In the genomic region with DNA sequence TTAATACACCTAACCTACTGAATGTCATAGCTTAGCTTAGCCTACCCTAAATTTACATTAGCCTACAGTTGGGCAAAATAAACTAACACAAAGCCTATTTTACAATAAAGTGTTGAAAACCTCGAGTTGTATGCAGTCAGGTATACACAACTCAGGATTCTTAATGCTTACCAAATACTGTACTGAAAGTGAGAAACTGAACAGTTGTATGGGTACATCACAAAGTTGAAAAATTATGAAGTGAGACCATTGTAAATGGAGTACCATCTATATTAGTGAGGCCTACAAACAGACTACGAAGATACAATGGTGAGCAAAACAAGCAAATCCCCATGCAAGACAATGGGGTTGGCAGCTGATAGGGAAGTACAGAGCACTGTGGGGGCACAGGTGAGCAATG, we compare ENCODE assay signal across 12 cellular contexts.
DNase-seq lines count a peak whose midpoint lies in the region; ATAC-seq lines count a peak whose summit lies in the region.
"Had no signal": no experiment of that assay in that cellular context is flagged by ENCODE, and none has a peak within 500 bp of the region (broad histone marks: within the 10 kb centered on the region; RNA-seq: fewer than 3 reads in every experiment).

No MANE protein-coding gene starts in this region.

- DNase-seq in dedifferentiated amniotic fluid mesenchymal stem cell (ENCODE audit: extremely low spot score) (no peak), anterior cingulate cortex (lab: John Stamatoyannopoulos, UW) (no peak), globus pallidus (ENCODE audit: low spot score) (no peak), Kasumi-1 (lab: John Stamatoyannopoulos, UW) (no peak)
- DNase-seq: effector memory CD8-positive, alpha-beta T cell; foreskin melanocyte; islet precursor cell; NCI-H1105 treated with DMSO at 0.1 percent for 48 hours had no signal

- ATAC-seq in GM18502 (IDR thresholded peaks at IDR 0.05; ENCODE audit: poor library complexity, unreplicated experiment) (peak; percentile 53), GM19468 (IDR thresholded peaks at IDR 0.05; ENCODE audit: extremely low read depth, unreplicated experiment) (peak; percentile 34), HG02884 (IDR thresholded peaks at IDR 0.05; ENCODE audit: unreplicated experiment) (peak; percentile 12), HG03442 (IDR thresholded peaks at IDR 0.05; ENCODE audit: unreplicated experiment) (peak; percentile 39)
- ATAC-seq: effector memory CD8-positive, alpha-beta T cell had no signal
